1 cellular context compared by ENCODE assay signal in genomic region chr15:76799760-76800159, GRCh38.
TF ChIP-seq lines count a peak whose summit lies in the region.

No MANE protein-coding gene starts in this region.

TF ChIP-seq in IMR-90, 13 proteins besides CTCF, POLR2A, EP300 and RAD21 (continued from another document):
- TF ChIP-seq CHD1 (IDR thresholded peaks at IDR 0.05; ENCODE audit: low read depth, low read length), result no peak
- peak; percentile 85 for TF ChIP-seq FOS (IDR thresholded peaks at IDR 0.05; ENCODE audit: low read depth, low read length)
- no peak for TF ChIP-seq SMC3 (IDR thresholded peaks at IDR 0.05; ENCODE audit: low read depth, low read length)
